ENCODE assay signal across 8 cellular contexts in the genomic region with DNA sequence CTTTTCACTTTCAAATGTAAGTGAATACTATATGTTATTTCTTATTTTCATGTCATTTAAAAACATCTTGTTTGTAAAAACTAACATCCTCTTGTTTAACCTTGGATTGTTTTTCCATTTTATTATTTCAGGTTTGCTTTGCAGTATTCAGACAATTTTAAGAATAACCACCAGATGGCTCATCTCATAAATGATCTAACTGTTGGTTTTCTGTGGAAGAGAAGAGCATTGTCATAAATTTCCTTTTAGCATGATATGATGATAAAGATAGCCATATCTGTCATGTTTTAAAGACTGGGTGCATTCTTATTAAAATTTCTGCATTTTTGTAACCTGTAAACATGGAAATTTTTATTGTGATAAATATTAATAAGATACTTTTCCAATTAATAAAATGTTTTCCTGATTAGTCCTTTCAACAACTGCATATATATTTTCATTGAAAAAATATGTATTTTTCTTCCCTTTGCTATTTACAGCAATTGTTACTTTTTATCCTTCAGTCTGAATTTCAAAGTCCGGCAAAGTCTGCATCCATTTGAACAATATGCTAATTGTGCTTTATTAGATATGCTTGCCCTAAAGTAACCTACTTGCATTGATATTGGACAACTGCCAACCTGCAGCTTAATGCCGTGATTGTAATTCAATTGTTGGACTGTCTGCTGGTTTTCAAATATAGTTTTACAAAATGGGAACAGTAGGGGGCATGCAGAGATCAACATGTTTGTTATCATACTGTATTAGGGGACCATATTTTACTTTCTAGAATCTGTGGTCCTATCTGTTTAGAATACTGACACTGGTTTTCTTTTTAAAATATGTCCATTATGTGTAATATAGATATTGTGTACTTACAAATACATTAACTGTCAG.
DNase-seq lines count a peak whose midpoint lies in the region; ATAC-seq and TF ChIP-seq lines count a peak whose summit lies in the region.

No MANE protein-coding gene starts in this region.

- no peak overlapping the region for H3K27ac Mint-ChIP-seq in stimulated activated memory B cell treated with anti-CD40 and anti-IgM and Interleukin-4, amounts not matched to agents 10 μg/mL and 1 μg/mL and 100 μg/mL, for 72 hours

- H3K27ac ChIP-seq in WERI-Rb-1 = no peak overlapping the region

- no peak overlapping the region for H3K4me3 ChIP-seq in WERI-Rb-1 (ENCODE audit: low read depth, low read length)

- in situ Hi-C loops in G401 (cut with HindIII; ENCODE audit: low sequenced_read_pairs) = no loop called here

- no peaks in the 10 kb centered on the region for H3K27me3 Mint-ChIP-seq in stimulated activated memory B cell treated with anti-CD40 and anti-IgM and Interleukin-4, amounts not matched to agents 10 μg/mL and 1 μg/mL and 100 μg/mL, for 72 hours

- no peak overlapping the region for H3K4me3 Mint-ChIP-seq in stimulated activated memory B cell treated with anti-CD40 and anti-IgM and Interleukin-4, amounts not matched to agents 10 μg/mL and 1 μg/mL and 100 μg/mL, for 72 hours

- H3K9me3 Mint-ChIP-seq in stimulated activated memory B cell treated with anti-CD40 and anti-IgM and Interleukin-4, amounts not matched to agents 10 μg/mL and 1 μg/mL and 100 μg/mL, for 72 hours = peaks cover 3% of the 10 kb centered on the region

- H3K9me3 ChIP-seq in WERI-Rb-1 (ENCODE audit: severe bottlenecking) = no peaks in the 10 kb centered on the region

- H3K36me3 Mint-ChIP-seq in stimulated activated memory B cell treated with anti-CD40 and anti-IgM and Interleukin-4, amounts not matched to agents 10 μg/mL and 1 μg/mL and 100 μg/mL, for 72 hours = no peaks in the 10 kb centered on the region

- no peaks in the 10 kb centered on the region for H3K36me3 ChIP-seq in WERI-Rb-1

- H3K4me1 Mint-ChIP-seq in stimulated activated memory B cell treated with anti-CD40 and anti-IgM and Interleukin-4, amounts not matched to agents 10 μg/mL and 1 μg/mL and 100 μg/mL, for 72 hours = no peaks in the 10 kb centered on the region

- H3K27me3 ChIP-seq in WERI-Rb-1 (ENCODE audit: insufficient read depth, low read depth, severe bottlenecking) = no peaks in the 10 kb centered on the region

- ATAC-seq in HG02981 (IDR thresholded peaks at IDR 0.05; ENCODE audit: unreplicated experiment) = no peak
- ATAC-seq in GM19463 (IDR thresholded peaks at IDR 0.05; ENCODE audit: unreplicated experiment) = no peak
- no peak for ATAC-seq in stimulated activated memory B cell treated with anti-CD40 and anti-IgM and Interleukin-4, amounts not matched to agents 10 μg/mL and 1 μg/mL and 100 μg/mL, for 72 hours

- 0 out of 2 replicates have a peak, but pooled peaks have one; percentile 23 for TF ChIP-seq CTCF in WERI-Rb-1 (IDR thresholded peaks at IDR 0.05; ENCODE audit: low read depth, low read length)

- DNase-seq in G401 (ENCODE audit: low spot score) (peak; percentile 78), NCI-H146 (lab: John Stamatoyannopoulos, UW) (peak; percentile 80), WERI-Rb-1 (peak; percentile 54), left kidney (ENCODE audit: low read depth, low spot score) (peak; percentile 64)
- no peak for DNase-seq in stimulated activated CD8-positive, alpha-beta memory T cell treated with anti-CD3 and anti-CD28 coated beads, Interleukin-4, amount 100 ng/mL, for 48 hours
